ENCODE assay signal across 12 cellular contexts in genomic region chr10:110786172-110786571, GRCh38.
A peak's percentile ranks its signal among the peaks of the same experiment; 100 is the strongest.
DNase-seq lines count a peak whose midpoint lies in the region; ATAC-seq and TF ChIP-seq lines count a peak whose summit lies in the region.
"Had no signal": no experiment of that assay in that cellular context is flagged by ENCODE, and none has a peak within 500 bp of the region (broad histone marks: within the 10 kb centered on the region; RNA-seq: fewer than 3 reads in every experiment).

No MANE protein-coding gene starts in this region.

- BruUV-seq in Panc1 (replicated peaks; lab: Mats Ljungman, UMichigan) = no TSS peak

- CTCF ChIA-PET in Panc1 (lab: Charles Lee) = interaction anchor here (0.6 kb wide), 1 partner anchor 1711 kb away, joined by 3 read pairs; no protein-coding TSS in a partner anchor

- POLR2A ChIA-PET in Panc1 (lab: Charles Lee) = no interaction called here

- intact Hi-C loops in Panc1 (cut with micrococcal nuclease; ENCODE audit: unreplicated experiment) = no loop called here
- intact Hi-C loops in ascending aorta (cut with DNase I) = no loop called here

- H3K27ac ChIP-seq in Panc1 (ENCODE audit: low read length) (no peak overlapping the region), osteoblast (ENCODE audit: low read depth, low read length) (no peak overlapping the region), ascending aorta (peak overlapping the region in 1 of 2 donors; percentile 26)
- H3K27ac ChIP-seq: vagina had no signal

- no peak overlapping the region for H3K4me2 ChIP-seq in osteoblast (ENCODE audit: insufficient read depth, low read length)

- DNase-seq in DMS79 (lab: John Stamatoyannopoulos, UW) (peak; percentile 19), Panc1 (ENCODE audit: low read depth, low spot score) (no peak), osteoblast (ENCODE audit: insufficient read length, low spot score, missing footprints) (no peak), ascending aorta (ENCODE audit: low spot score in 2 of 2) (no peak), OCI-M2 (lab: John Stamatoyannopoulos, UW; ENCODE audit: unreplicated experiment) (no peak)
- DNase-seq: DMS 273 treated with DMSO at 0.1 percent for 48 hours; NCI-H1105 treated with DMSO at 0.1 percent for 48 hours; NK-92 treated with Interleukin-12 subunit alpha and Interleukin-12 subunit beta, amount 100 ng/mL, for 24 hours had no signal

- in situ Hi-C loops in Panc1 (cut with HindIII; ENCODE audit: low pct_unique_long_range_greater_than_20kb, low sequenced_read_pairs) = no loop called here

- ATAC-seq in Panc1 (peak; percentile 40; the same call in 1 of the 2 replicates), esophagus mucosa (peak; percentile 82), GM21447 (IDR thresholded peaks at IDR 0.05; ENCODE audit: unreplicated experiment) (no peak)
- ATAC-seq: left lobe of liver had no signal

- no peaks in the 10 kb centered on the region for H3K79me2 ChIP-seq in osteoblast (ENCODE audit: insufficient read depth, low read length)

- H3K36me3 ChIP-seq in Panc1 (ENCODE audit: control insufficient read depth, insufficient read depth, low read length) = no peaks in the 10 kb centered on the region
- no peaks in the 10 kb centered on the region for H3K36me3 ChIP-seq in osteoblast (ENCODE audit: insufficient read depth, low read length)
- H3K36me3 ChIP-seq in ascending aorta = peaks cover 0 to 4% of the 10 kb centered on the region in 2 donors
- H3K36me3 ChIP-seq: vagina had no signal

- H3K4me3 ChIP-seq in Panc1 (ENCODE audit: low read depth in 2 of 2, low read length in 2 of 2) = no peak overlapping the region
- H3K4me3 ChIP-seq in osteoblast (ENCODE audit: insufficient read depth, low read length) = no peak overlapping the region
- no peak overlapping the region for H3K4me3 ChIP-seq in ascending aorta
- H3K4me3 ChIP-seq: vagina had no signal

- no peaks in the 10 kb centered on the region for H4K20me1 ChIP-seq in osteoblast (ENCODE audit: insufficient read depth, low read length)

- H2AFZ ChIP-seq in osteoblast (ENCODE audit: low read length) = peak overlapping the region; percentile 23

- H3K27me3 ChIP-seq in Panc1 (ENCODE audit: control insufficient read depth, insufficient read depth, low read length) (no peaks in the 10 kb centered on the region), osteoblast (ENCODE audit: insufficient read depth, low read length) (no peaks in the 10 kb centered on the region), ascending aorta (no peaks in the 10 kb centered on the region)
- H3K27me3 ChIP-seq: vagina had no signal

- no peak for TF ChIP-seq CTCF in Panc1 (IDR thresholded peaks at IDR 0.05)
- no peak for TF ChIP-seq CTCF in osteoblast (IDR thresholded peaks at IDR 0.05; ENCODE audit: extremely low read depth, low read depth, low read length)
- TF ChIP-seq CTCF in ascending aorta (IDR thresholded peaks at IDR 0.05) = no peak

- no peaks in the 10 kb centered on the region for H3K9me3 ChIP-seq in Panc1 (ENCODE audit: control insufficient read depth, insufficient read depth, low read depth, low read length)
- no peaks in the 10 kb centered on the region for H3K9me3 ChIP-seq in osteoblast (ENCODE audit: low read depth, low read length)
- no peaks in the 10 kb centered on the region for H3K9me3 ChIP-seq in ascending aorta
- H3K9me3 ChIP-seq: vagina had no signal

- H3K4me1 ChIP-seq in Panc1 (ENCODE audit: control insufficient read depth, insufficient read depth, low read length) (no peaks in the 10 kb centered on the region), osteoblast (ENCODE audit: insufficient read depth, low read length) (peaks cover 3% of the 10 kb centered on the region), ascending aorta (no peaks in the 10 kb centered on the region)
- H3K4me1 ChIP-seq: vagina had no signal
